ENCODE assay signal across 12 cellular contexts in genomic region chr9:125272697-125273096, GRCh38. TPM values are rescaled to one million over a fixed set of nuclear protein-coding genes. Genes with fewer than 3 reads are reported as not detected.
DNase-seq lines count a peak whose midpoint lies in the region; ATAC-seq, FAIRE-seq and TF ChIP-seq lines count a peak whose summit lies in the region.
"Had no signal": no experiment of that assay in that cellular context is flagged by ENCODE, and none has a peak within 500 bp of the region (broad histone marks: within the 10 kb centered on the region; RNA-seq: fewer than 3 reads in every experiment).

No MANE protein-coding gene starts in this region.

- no peaks in the 10 kb centered on the region for H3K36me3 ChIP-seq in prostate gland
- no peaks in the 10 kb centered on the region for H3K36me3 ChIP-seq in MM.1S (replicated peaks; ENCODE audit: insufficient read depth, low read length)

- no peak overlapping the region for H3K4me3 Mint-ChIP-seq in T-helper 17 cell

- CTCF ChIA-PET in HEK293T (lab: Yijun Ruan, JAX): no interaction called here

- ATAC-seq in T-helper 17 cell (no peak), foreskin keratinocyte (no peak), HG03095 (IDR thresholded peaks at IDR 0.05; ENCODE audit: unreplicated experiment) (no peak)

- TF ChIP-seq POLR2A in H54 (IDR thresholded peaks at IDR 0.05; ENCODE audit: low read depth, low read length) (no peak), prostate gland (IDR thresholded peaks at IDR 0.05) (no peak)

- peaks cover 18% of the 10 kb centered on the region for H3K4me1 Mint-ChIP-seq in T-helper 17 cell

- intact Hi-C loops in prostate gland (cut with DNase I): no loop called here

- DNase-seq in H54 (ENCODE audit: insufficient read length, low spot score) (no peak), T-helper 17 cell (no peak), foreskin keratinocyte (peak; percentile 6 to 33), prostate gland (ENCODE audit: low spot score) (peak; percentile 24), ureter (ENCODE audit: low spot score) (no peak), HEK293T (ENCODE audit: extremely low spot score) (no peak), MM.1S (no peak)
- DNase-seq: cerebellar nuclear complex, DMS 273 treated with DMSO at 0.1 percent for 48 hours, gastrocnemius medialis had no signal

- TF ChIP-seq CTCF in foreskin keratinocyte (conservative IDR thresholded peaks at IDR 0.05) (no peak), prostate gland (IDR thresholded peaks at IDR 0.05) (no peak), MM.1S (IDR thresholded peaks at IDR 0.05; ENCODE audit: low read length) (no peak)

- H3K27ac Mint-ChIP-seq in T-helper 17 cell: peak overlapping the region; percentile 83
- H3K27ac Mint-ChIP-seq: activated T-helper 2 cell treated with anti-CD3 and anti-CD28 coated beads, Interferon-gamma antibody, Interleukin-2, Interleukin-4, amounts not matched to agents 10 μg/mL and 5 μg/mL and 100 μg/mL, durations not matched to agents 14 hours and 24 hours and 36 hours had no signal

- H2AFZ ChIP-seq in MM.1S (ENCODE audit: low read length): no peak overlapping the region

- H3K27me3 ChIP-seq in foreskin keratinocyte: no peaks in the 10 kb centered on the region
- H3K27me3 ChIP-seq in prostate gland (replicated peaks; ENCODE audit: insufficient read depth): no peaks in the 10 kb centered on the region
- H3K27me3 ChIP-seq in MM.1S (replicated peaks; ENCODE audit: insufficient read depth, low read length): no peaks in the 10 kb centered on the region
- H3K27me3 ChIP-seq: gastrocnemius medialis had no signal

- peaks cover 2% of the 10 kb centered on the region for H3K36me3 Mint-ChIP-seq in T-helper 17 cell (ENCODE audit: low read depth)

- H3K9me2 ChIP-seq in MM.1S (replicated peaks; ENCODE audit: insufficient read depth, low read length): no peaks in the 10 kb centered on the region

- H3F3A ChIP-seq in MM.1S (ENCODE audit: insufficient read depth, low read length): no peaks in the 10 kb centered on the region

- H3K4me3 ChIP-seq in prostate gland (no peak overlapping the region), MM.1S (ENCODE audit: low read length) (no peak overlapping the region)
- H3K4me3 ChIP-seq: gastrocnemius medialis had no signal

- POLR2A ChIA-PET in HEK293T (lab: Yijun Ruan, JAX): no interaction called here

- H4K20me1 ChIP-seq in MM.1S (ENCODE audit: insufficient read depth, low read length): peaks cover 3% of the 10 kb centered on the region; the same call in 1 of the 2 replicates

- no peak overlapping the region for H3K27ac ChIP-seq in foreskin keratinocyte
- peak overlapping the region in 1 of 2 donors; percentile 26 for H3K27ac ChIP-seq in prostate gland
- no peak overlapping the region for H3K27ac ChIP-seq in MM.1S (ENCODE audit: low read length)
- H3K27ac ChIP-seq: gastrocnemius medialis had no signal

- no peak overlapping the region for H3K4me2 ChIP-seq in MM.1S (ENCODE audit: low read depth, low read length)

- FAIRE-seq in H54 (lab: Jason Lieb, UNC): peak; percentile 78

- H3K4me1 ChIP-seq in foreskin keratinocyte (peaks cover 14% of the 10 kb centered on the region), prostate gland (replicated peaks) (no peaks in the 10 kb centered on the region), MM.1S (ENCODE audit: low read length) (no peaks in the 10 kb centered on the region)

- H3K27me3 Mint-ChIP-seq in T-helper 17 cell: no peaks in the 10 kb centered on the region

- no peak overlapping the region for H3K9ac ChIP-seq in MM.1S (ENCODE audit: low read length)

- peaks cover 88% of the 10 kb centered on the region for H3K79me2 ChIP-seq in MM.1S (ENCODE audit: low read length)

- H3K9me3 ChIP-seq in T-helper 17 cell (ENCODE audit: control insufficient read depth, low read length, poor library complexity, severe bottlenecking) (no peaks in the 10 kb centered on the region), prostate gland (no peaks in the 10 kb centered on the region), MM.1S (replicated peaks; ENCODE audit: insufficient read depth, low read length) (no peaks in the 10 kb centered on the region)
- H3K9me3 ChIP-seq: gastrocnemius medialis had no signal

- WGBS in prostate gland: 20% methylated on average over 3 of the region's 3 CpGs

TF ChIP-seq in HEK293T, 16 proteins besides CTCF, POLR2A, EP300 and RAD21:
- TF ChIP-seq SP1 (IDR thresholded peaks at IDR 0.05) (no peak), FOXA1 (IDR thresholded peaks at IDR 0.05) (no peak), ARNT (IDR thresholded peaks at IDR 0.05) (no peak), TARDBP (IDR thresholded peaks at IDR 0.05) (no peak), LEF1 (IDR thresholded peaks at IDR 0.05; ENCODE audit: borderline replicate concordance) (no peak), BHLHE40 (IDR thresholded peaks at IDR 0.05; ENCODE audit: borderline replicate concordance) (no peak), PKNOX1 (IDR thresholded peaks at IDR 0.05) (no peak), SUZ12 (IDR thresholded peaks at IDR 0.05) (no peak), HDGF (IDR thresholded peaks at IDR 0.05; ENCODE audit: borderline replicate concordance) (no peak), FOXK2 (IDR thresholded peaks at IDR 0.05) (no peak), FOXM1 (IDR thresholded peaks at IDR 0.05; ENCODE audit: borderline replicate concordance) (no peak), ZNF384 (IDR thresholded peaks at IDR 0.05) (no peak), NFRKB (IDR thresholded peaks at IDR 0.05) (no peak), CTBP1 (IDR thresholded peaks at IDR 0.05; ENCODE audit: borderline replicate concordance) (no peak), L3MBTL2 (conservative IDR thresholded peaks at IDR 0.05) (no peak), ELF4 (IDR thresholded peaks at IDR 0.05) (no peak)

RNA-seq across cellular contexts. Expression of gene GAPVD1, which starts 11.1 kb away (rescaled TPM):
- total RNA-seq in T-helper 17 cell (10 to 100 TPM; 67.1 to 76.4 TPM), foreskin keratinocyte (45.3 and 47.2 TPM in 2 replicates), prostate gland (10 to 100 TPM; 34.4 to 50.1 TPM), ureter (54.6 TPM)
- 4.7 and 5.9 TPM in 2 replicates for polyA plus RNA-seq in foreskin keratinocyte

RNA-seq across cellular contexts. Expression of gene HSPA5, which starts 31.6 kb away (rescaled TPM):
- total RNA-seq in T-helper 17 cell (100 to 1,000 TPM; 224 to 229 TPM), foreskin keratinocyte (315 and 402 TPM in 2 replicates), prostate gland (100 to 1,000 TPM; 215 to 303 TPM), ureter (224 TPM)
- 333 and 386 TPM in 2 replicates for polyA plus RNA-seq in foreskin keratinocyte

Comparison
In these comparisons a context has a peak if more than half of its experiments do, and no peak if none do; other contexts are left out.
1. DNase-seq: peak in foreskin keratinocyte (2 of 2) and prostate gland (single experiment); none in H54 (single experiment), T-helper 17 cell (0 of 3), ureter (single experiment), HEK293T (single experiment) and MM.1S (single experiment).